Comparison of ENCODE assay signal across 8 cellular contexts in the genomic region with DNA sequence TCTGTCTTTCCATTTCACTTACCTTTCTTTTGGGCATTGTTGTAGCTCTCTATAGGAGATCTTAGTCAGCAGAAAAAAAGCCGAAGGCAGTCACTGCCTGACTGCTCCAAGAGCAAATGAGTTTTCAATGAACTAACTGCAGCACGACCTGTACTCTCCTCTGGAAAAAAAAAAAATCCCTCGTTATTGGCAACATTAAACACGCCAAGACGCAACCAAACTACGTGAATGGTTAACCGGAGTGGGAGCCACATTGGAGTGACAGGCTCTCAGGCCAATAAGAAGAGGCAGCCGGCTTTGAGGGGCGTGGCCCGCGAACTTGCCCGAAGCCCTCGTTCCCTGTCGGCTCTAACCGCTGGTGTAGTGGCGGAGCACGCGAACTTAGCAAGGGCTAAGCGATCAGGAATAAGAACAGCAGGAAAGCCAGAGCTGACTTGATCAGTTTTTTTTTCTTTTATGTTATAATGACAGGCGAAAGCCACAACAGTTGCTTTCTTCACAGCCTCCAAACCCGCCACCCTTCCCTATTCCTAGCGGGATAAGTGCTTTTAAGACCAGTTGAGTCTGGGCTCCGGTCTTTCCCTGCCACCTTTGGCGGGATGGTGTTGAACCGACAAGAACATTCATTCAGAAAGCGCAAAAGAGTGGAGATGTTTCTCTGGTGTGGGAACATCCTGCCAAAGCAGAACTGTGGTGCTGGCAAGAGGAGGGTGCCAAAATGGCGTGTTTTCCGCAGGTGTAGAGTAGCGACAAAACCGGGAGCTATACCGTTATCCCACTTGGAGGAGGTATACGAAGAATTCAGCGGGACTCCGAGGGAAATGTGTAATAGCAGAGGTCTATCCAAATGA.
DNase-seq lines count a peak whose midpoint lies in the region; ATAC-seq and TF ChIP-seq lines count a peak whose summit lies in the region.

No MANE protein-coding gene starts in this region.

- no peaks in the 10 kb centered on the region for H3K27me3 Mint-ChIP-seq in activated T-helper 17 cell treated with anti-CD3 and anti-CD28 coated beads, Interleukin-2, amount 50 U/mL, for 72 hours
- H3K27me3 Mint-ChIP-seq in naive thymus-derived CD8-positive, alpha-beta T cell: peaks cover 0 to 2% (median 0%) of the 10 kb centered on the region in 5 donors
- no peaks in the 10 kb centered on the region for H3K27me3 Mint-ChIP-seq in stimulated activated memory B cell treated with anti-CD40 and anti-IgM and Interleukin-4, amounts not matched to agents 10 μg/mL and 1 μg/mL and 100 μg/mL, for 72 hours

- H3K4me3 ChIP-seq in fibroblast of pulmonary artery (replicated peaks; ENCODE audit: low read depth, low read length): peak overlapping the region; percentile 68

- TF ChIP-seq CTCF in fibroblast of pulmonary artery (IDR thresholded peaks at IDR 0.05; ENCODE audit: low read length, missing control alignments): no peak

- no peaks in the 10 kb centered on the region for H3K36me3 Mint-ChIP-seq in activated T-helper 17 cell treated with anti-CD3 and anti-CD28 coated beads, Interleukin-2, amount 50 U/mL, for 72 hours (ENCODE audit: low read depth)
- no peaks in the 10 kb centered on the region for H3K36me3 Mint-ChIP-seq in naive thymus-derived CD8-positive, alpha-beta T cell
- H3K36me3 Mint-ChIP-seq in stimulated activated memory B cell treated with anti-CD40 and anti-IgM and Interleukin-4, amounts not matched to agents 10 μg/mL and 1 μg/mL and 100 μg/mL, for 72 hours: no peaks in the 10 kb centered on the region

- no peaks in the 10 kb centered on the region for H3K9me3 Mint-ChIP-seq in activated T-helper 17 cell treated with anti-CD3 and anti-CD28 coated beads, Interleukin-2, amount 50 U/mL, for 72 hours
- no peaks in the 10 kb centered on the region for H3K9me3 Mint-ChIP-seq in naive thymus-derived CD8-positive, alpha-beta T cell
- no peaks in the 10 kb centered on the region for H3K9me3 Mint-ChIP-seq in stimulated activated memory B cell treated with anti-CD40 and anti-IgM and Interleukin-4, amounts not matched to agents 10 μg/mL and 1 μg/mL and 100 μg/mL, for 72 hours

- peak; percentile 97 for ATAC-seq in GM21367 (IDR thresholded peaks at IDR 0.05; ENCODE audit: unreplicated experiment)
- peak; percentile 97 for ATAC-seq in activated T-helper 17 cell treated with anti-CD3 and anti-CD28 coated beads, Interleukin-2, amount 50 U/mL, for 72 hours (replicated peaks)
- ATAC-seq in naive thymus-derived CD8-positive, alpha-beta T cell: peak; percentile 93 to 96
- ATAC-seq in stimulated activated memory B cell treated with anti-CD40 and anti-IgM and Interleukin-4, amounts not matched to agents 10 μg/mL and 1 μg/mL and 100 μg/mL, for 72 hours: peak; percentile 98

- H3K4me1 Mint-ChIP-seq in activated T-helper 17 cell treated with anti-CD3 and anti-CD28 coated beads, Interleukin-2, amount 50 U/mL, for 72 hours: no peaks in the 10 kb centered on the region
- H3K4me1 Mint-ChIP-seq in naive thymus-derived CD8-positive, alpha-beta T cell: peaks cover 3 to 16% (median 6%) of the 10 kb centered on the region in 4 donors
- peaks cover 7% of the 10 kb centered on the region for H3K4me1 Mint-ChIP-seq in stimulated activated memory B cell treated with anti-CD40 and anti-IgM and Interleukin-4, amounts not matched to agents 10 μg/mL and 1 μg/mL and 100 μg/mL, for 72 hours

- POLR2A ChIA-PET in naive thymus-derived CD8-positive, alpha-beta T cell (lab: Charles Lee): no interaction called here

- peak overlapping the region; percentile 57 for H3K27ac Mint-ChIP-seq in activated T-helper 17 cell treated with anti-CD3 and anti-CD28 coated beads, Interleukin-2, amount 50 U/mL, for 72 hours
- peak overlapping the region; percentile 48 to 94 (median 84) for H3K27ac Mint-ChIP-seq in naive thymus-derived CD8-positive, alpha-beta T cell
- peak overlapping the region; percentile 20 for H3K27ac Mint-ChIP-seq in stimulated activated memory B cell treated with anti-CD40 and anti-IgM and Interleukin-4, amounts not matched to agents 10 μg/mL and 1 μg/mL and 100 μg/mL, for 72 hours

- peak overlapping the region; percentile 96 for H3K4me3 Mint-ChIP-seq in activated T-helper 17 cell treated with anti-CD3 and anti-CD28 coated beads, Interleukin-2, amount 50 U/mL, for 72 hours
- peak overlapping the region; percentile 86 to 99 (median 96) for H3K4me3 Mint-ChIP-seq in naive thymus-derived CD8-positive, alpha-beta T cell
- H3K4me3 Mint-ChIP-seq in stimulated activated memory B cell treated with anti-CD40 and anti-IgM and Interleukin-4, amounts not matched to agents 10 μg/mL and 1 μg/mL and 100 μg/mL, for 72 hours: peak overlapping the region; percentile 94

- DNase-seq in COLO829 (ENCODE audit: low spot score): peak; percentile 82
- DNase-seq in HT-29 (ENCODE audit: low spot score): peak; percentile 94
- peak; percentile 94 for DNase-seq in RKO (ENCODE audit: low spot score)
- peak; percentile 94 for DNase-seq in fibroblast of pulmonary artery (ENCODE audit: low read depth)
- peak; percentile 65 to 93 (median 84) for DNase-seq in naive thymus-derived CD8-positive, alpha-beta T cell

Comparison
In these comparisons a context has a peak if more than half of its experiments do, and no peak if none do; other contexts are left out.
1. Peak in every context shown above with its lines: DNase-seq, ATAC-seq and H3K4me3 ChIP-seq.
2. H3K27ac Mint-ChIP-seq: peak in every context shown above with its lines; median percentile 84 in naive thymus-derived CD8-positive, alpha-beta T cell; 57 in activated T-helper 17 cell treated with anti-CD3 and anti-CD28 coated beads, Interleukin-2, amount 50 U/mL, for 72 hours; 20 in stimulated activated memory B cell treated with anti-CD40 and anti-IgM and Interleukin-4, amounts not matched to agents 10 μg/mL and 1 μg/mL and 100 μg/mL, for 72 hours.